Comparison of ENCODE assay signal across 12 cellular contexts in the genomic region with DNA sequence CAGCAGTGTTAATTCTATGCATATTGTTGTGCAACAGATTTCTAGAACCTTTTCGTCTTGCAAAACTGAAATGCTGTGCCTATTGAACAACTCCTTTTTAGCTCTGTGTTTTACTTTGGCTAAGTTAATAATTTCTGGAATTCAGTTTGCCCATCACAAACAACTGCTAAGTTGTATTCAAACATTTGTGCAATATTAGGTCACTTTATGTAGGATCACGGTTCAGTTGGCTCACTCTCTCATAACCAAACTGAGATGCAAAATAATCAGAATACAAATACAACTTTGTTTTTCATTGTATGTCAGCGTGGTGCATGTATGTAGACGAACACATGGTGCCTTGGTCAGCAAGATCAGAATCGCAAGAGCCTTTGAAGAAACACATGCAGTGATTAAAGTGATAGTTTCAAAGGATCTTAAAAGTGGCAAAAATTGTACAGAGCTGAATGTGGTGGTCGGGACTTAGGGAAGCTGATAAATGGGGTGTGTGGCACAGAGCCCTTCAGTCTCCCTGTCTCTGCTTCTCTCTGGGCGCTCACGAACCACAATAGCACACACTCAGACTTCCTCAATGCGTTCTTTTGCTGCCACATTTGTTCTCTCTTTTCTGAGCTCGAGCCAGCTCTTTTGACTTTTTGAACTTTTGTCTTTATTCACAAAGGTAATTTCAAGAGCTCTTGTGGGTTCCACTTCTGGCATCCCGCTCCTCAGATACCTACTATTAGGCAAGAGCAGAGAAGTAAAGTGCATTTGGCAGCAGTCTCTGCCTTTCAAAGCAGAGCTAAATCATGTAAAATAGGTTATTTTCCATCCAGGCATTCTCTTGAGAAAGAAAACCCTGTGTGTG.
DNase-seq lines count a peak whose midpoint lies in the region; ATAC-seq and TF ChIP-seq lines count a peak whose summit lies in the region.
"Had no signal": no experiment of that assay in that cellular context is flagged by ENCODE, and none has a peak within 500 bp of the region (broad histone marks: within the 10 kb centered on the region; RNA-seq: fewer than 3 reads in every experiment).

No MANE protein-coding gene starts in this region.

- no peak overlapping the region for H3K4me3 ChIP-seq in left ventricle myocardium inferior

- H3K27me3 Mint-ChIP-seq in type B pancreatic cell (no peaks in the 10 kb centered on the region), natural killer cell (ENCODE audit: low read depth in 2 of 2) (peaks cover 0 to 6% of the 10 kb centered on the region in 2 donors)

- no peak for TF ChIP-seq CTCF in left ventricle myocardium inferior (IDR thresholded peaks at IDR 0.05; ENCODE audit: borderline replicate concordance)
- TF ChIP-seq CTCF in type B pancreatic cell (conservative IDR thresholded peaks at IDR 0.05) = no peak
- no peak for TF ChIP-seq CTCF in natural killer cell (IDR thresholded peaks at IDR 0.05)

- H3K4me1 ChIP-seq in left ventricle myocardium inferior = peaks cover 18% of the 10 kb centered on the region

- intact Hi-C loops in Right ventricle myocardium superior (cut with DNase I) (no loop called here), left ventricle myocardium inferior (cut with micrococcal nuclease) (no loop called here), natural killer cell (cut with micrococcal nuclease) (no loop called here)

- H3K27ac Mint-ChIP-seq in type B pancreatic cell = peak overlapping the region; percentile 30
- no peak overlapping the region for H3K27ac Mint-ChIP-seq in natural killer cell
- H3K27ac Mint-ChIP-seq: stimulated activated naive CD8-positive, alpha-beta T cell treated with anti-CD3 and anti-CD28 coated beads, Interleukin-15, amount 100 ng/mL, for 72 hours had no signal

- H3K4me3 Mint-ChIP-seq in type B pancreatic cell (peak overlapping the region; percentile 25), natural killer cell (no peak overlapping the region)
- H3K4me3 Mint-ChIP-seq: stimulated activated naive CD8-positive, alpha-beta T cell treated with anti-CD3 and anti-CD28 coated beads, Interleukin-15, amount 100 ng/mL, for 72 hours had no signal

- no peaks in the 10 kb centered on the region for H3K27me3 ChIP-seq in left ventricle myocardium inferior (ENCODE audit: low read depth)

- H3K9me3 Mint-ChIP-seq in type B pancreatic cell (peaks cover 8% of the 10 kb centered on the region), natural killer cell (no peaks in the 10 kb centered on the region)
- H3K9me3 Mint-ChIP-seq: stimulated activated naive CD8-positive, alpha-beta T cell treated with anti-CD3 and anti-CD28 coated beads, Interleukin-15, amount 100 ng/mL, for 72 hours had no signal

- H3K36me3 Mint-ChIP-seq in type B pancreatic cell (peaks cover 58% of the 10 kb centered on the region), natural killer cell (no peaks in the 10 kb centered on the region)

- ATAC-seq in Right ventricle myocardium superior (ENCODE audit: poor library complexity) (peak; percentile 39), natural killer cell (no peak), GM21423 (IDR thresholded peaks at IDR 0.05; ENCODE audit: unreplicated experiment) (no peak)
- ATAC-seq: esophagus mucosa; stimulated activated naive CD8-positive, alpha-beta T cell treated with anti-CD3 and anti-CD28 coated beads, Interleukin-15, amount 100 ng/mL, for 72 hours had no signal

- no peaks in the 10 kb centered on the region for H3K36me3 ChIP-seq in left ventricle myocardium inferior

- no peak overlapping the region for H3K27ac ChIP-seq in left ventricle myocardium inferior (replicated peaks)

- H3K9me3 ChIP-seq in left ventricle myocardium inferior (replicated peaks) = no peaks in the 10 kb centered on the region

- no peak for DNase-seq in Right ventricle myocardium superior
- no peak for DNase-seq in left ventricle myocardium inferior
- DNase-seq in NCI-H526 treated with DMSO at 0.1 percent for 48 hours (lab: John Stamatoyannopoulos, UW) = peak; percentile 78
- DNase-seq in iris pigment epithelial cell (ENCODE audit: low read depth) = peak; percentile 27
- DNase-seq in type B pancreatic cell (ENCODE audit: extremely low spot score, unreplicated experiment) = no peak
- no peak for DNase-seq in natural killer cell
- no peak for DNase-seq in DMS153 treated with DMSO at 0.1 percent for 48 hours (lab: John Stamatoyannopoulos, UW; ENCODE audit: unreplicated experiment)
- DNase-seq: NCI-H1930; stimulated activated CD4-positive, alpha-beta T cell treated with anti-CD3 and anti-CD28 coated beads, Interleukin-2, amount 100 ng/mL, for 48 hours; stimulated activated naive CD8-positive, alpha-beta T cell treated with anti-CD3 and anti-CD28 coated beads, Interleukin-15, amount 100 ng/mL, for 72 hours had no signal

- H3K4me1 Mint-ChIP-seq in type B pancreatic cell (ENCODE audit: unreplicated experiment) = peaks cover 38% of the 10 kb centered on the region
- peaks cover 0 to 5% of the 10 kb centered on the region in 2 donors for H3K4me1 Mint-ChIP-seq in natural killer cell
- H3K4me1 Mint-ChIP-seq: stimulated activated naive CD8-positive, alpha-beta T cell treated with anti-CD3 and anti-CD28 coated beads, Interleukin-15, amount 100 ng/mL, for 72 hours had no signal

Comparison
In these comparisons a context has a peak if more than half of its experiments do, and no peak if none do; other contexts are left out.
1. DNase-seq: peak in NCI-H526 treated with DMSO at 0.1 percent for 48 hours (single experiment) and iris pigment epithelial cell (single experiment); none in Right ventricle myocardium superior (single experiment), left ventricle myocardium inferior (single experiment), type B pancreatic cell (single experiment), natural killer cell (single experiment) and DMS153 treated with DMSO at 0.1 percent for 48 hours (single experiment).